25 cellular contexts compared by ENCODE assay signal in the genomic region with DNA sequence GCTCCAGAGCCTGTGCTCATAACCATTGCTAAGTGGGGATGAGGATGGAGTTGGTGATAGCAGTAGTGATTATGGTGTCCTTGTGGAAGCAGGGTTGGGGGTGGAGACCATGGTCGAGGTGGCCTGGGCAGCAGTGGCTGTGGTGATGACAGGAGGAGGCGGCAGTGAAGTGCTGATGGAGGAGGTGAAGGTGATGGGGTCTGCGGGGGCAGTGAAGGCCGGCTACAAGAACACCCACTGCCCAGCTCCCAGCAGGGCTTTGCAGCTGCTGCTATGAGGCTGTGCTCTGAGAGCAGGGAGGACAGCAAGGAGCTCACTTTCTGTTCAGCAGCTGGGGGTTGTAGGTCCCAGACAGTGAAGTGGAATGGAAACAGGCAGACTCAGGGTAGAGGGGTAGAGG.
"Had no signal": no experiment of that assay in that cellular context is flagged by ENCODE, and none has a peak within 500 bp of the region (broad histone marks: within the 10 kb centered on the region; RNA-seq: fewer than 3 reads in every experiment).

No MANE protein-coding gene starts in this region.

- H3K9me3 ChIP-seq: colonic mucosa, esophagus squamous epithelium, gastroesophageal sphincter, heart right ventricle had no signal

- DNase-seq: activated B cell treated with CpG ODN at 0.5 μM for 24 hours; activated CD4-positive, alpha-beta T cell treated with anti-CD3 and anti-CD28 coated beads for 48 hours; activated CD4-positive, alpha-beta T cell treated with anti-CD3 and anti-CD28 coated beads, Interleukin-2, amount 50 U/mL, for 1 hour; activated CD4-positive, alpha-beta T cell treated with anti-CD3 and anti-CD28 coated beads, Interleukin-2, amount 50 U/mL, for 48 hours; activated CD8-positive, alpha-beta memory T cell treated with anti-CD3 and anti-CD28 coated beads for 24 hours; activated CD8-positive, alpha-beta T cell treated with anti-CD3 and anti-CD28 coated beads for 36 hours; activated effector memory CD4-positive, alpha-beta T cell treated with Interleukin-2 at 50 U/mL for 16 hours; activated gamma-delta T cell treated with Interleukin-2 at 50 U/mL for 16 hours; activated naive CD4-positive, alpha-beta T cell treated with anti-CD3 and anti-CD28 coated beads, Interleukin-2, amount 50 U/mL, for 16 hours; activated naive CD4-positive, alpha-beta T cell treated with Interleukin-2 at 50 U/mL for 16 hours; activated T-cell treated with anti-CD3 and anti-CD28 coated beads, Interleukin-2, amount 50 U/mL, for 4 hours; amniotic stem cell; anterior cingulate cortex; brain microvascular endothelial cell; caudate nucleus; colonic mucosa; effector CD8-positive, alpha-beta T cell; esophagus squamous epithelium; foreskin melanocyte; heart right ventricle; T-helper 17 cell; T1000; WERI-Rb-1 had no signal

- H3K4me1 ChIP-seq: colonic mucosa, esophagus squamous epithelium, gastroesophageal sphincter, heart right ventricle had no signal

- H3K27ac ChIP-seq: brain microvascular endothelial cell, colonic mucosa, epithelial cell of prostate, esophagus squamous epithelium, gastroesophageal sphincter, heart right ventricle, WERI-Rb-1 had no signal

- H3K4me3 ChIP-seq: colonic mucosa, esophagus squamous epithelium, gastroesophageal sphincter, heart right ventricle had no signal

- H3K36me3 ChIP-seq: brain microvascular endothelial cell, colonic mucosa, esophagus squamous epithelium, gastroesophageal sphincter, heart right ventricle, WERI-Rb-1 had no signal
